In genomic region chr22:36454916-36455570, GRCh38 we compare ENCODE assay signal across 8 cellular contexts. TPM values are rescaled to one million over a fixed set of nuclear protein-coding genes. Genes with fewer than 3 reads are reported as not detected.
DNase-seq lines count a peak whose midpoint lies in the region; ATAC-seq and TF ChIP-seq lines count a peak whose summit lies in the region.

No MANE protein-coding gene starts in this region.

- H3K4me3 ChIP-seq in iPS-15b (ENCODE audit: low read depth, low read length) = peak overlapping the region; percentile 73
- peak overlapping the region; percentile 59 to 62 (median 60) for H3K4me3 ChIP-seq in gastrocnemius medialis

- H3K4me3 Mint-ChIP-seq in brain = peak overlapping the region in 4 of 5 experiments; percentile 50 to 68 (median 66)

- peak; percentile 65 to 85 for TF ChIP-seq POLR2A in gastrocnemius medialis (IDR thresholded peaks at IDR 0.05)

- H3K27me3 ChIP-seq in iPS-15b (ENCODE audit: control insufficient read depth, insufficient read depth, low read length) (peaks cover 6% of the 10 kb centered on the region), gastrocnemius medialis (no peaks in the 10 kb centered on the region)

- H3K9me3 ChIP-seq in iPS-15b (ENCODE audit: control insufficient read depth, insufficient read depth, low read length) (no peaks in the 10 kb centered on the region), gastrocnemius medialis (no peaks in the 10 kb centered on the region)

- in situ Hi-C loops in gastrocnemius medialis (cut with MboI; ENCODE audit: low sequenced_read_pairs in 4 of 4) = no loop called here

- ATAC-seq in HG02623 (IDR thresholded peaks at IDR 0.05; ENCODE audit: unreplicated experiment) (peak; percentile 61), gastrocnemius medialis (peak; percentile 78 to 79), HG03457 (IDR thresholded peaks at IDR 0.05; ENCODE audit: unreplicated experiment) (no peak)

- peak overlapping the region; percentile 57 for H3K9ac ChIP-seq in iPS-15b (ENCODE audit: low read depth, low read length)

- TF ChIP-seq CTCF in brain (conservative IDR thresholded peaks at IDR 0.05) = no peak
- peak in 2 of 5 experiments; percentile 12 to 17 for TF ChIP-seq CTCF in gastrocnemius medialis (IDR thresholded peaks at IDR 0.05 in 4 of 5, conservative IDR thresholded peaks at IDR 0.05 in 1 of 5)

- H3K27ac ChIP-seq in gastrocnemius medialis = peak overlapping the region; percentile 91 to 98 (median 92)

- no peaks in the 10 kb centered on the region for H3K36me3 ChIP-seq in iPS-15b (ENCODE audit: control insufficient read depth, insufficient read depth, low read length)
- no peaks in the 10 kb centered on the region for H3K36me3 ChIP-seq in gastrocnemius medialis

- DNase-seq in GF-D8 (lab: John Stamatoyannopoulos, UW) = peak; percentile 80
- peak; percentile 64 for DNase-seq in NCI-H2029 treated with DMSO at 0.1 percent for 48 hours (lab: John Stamatoyannopoulos, UW)
- DNase-seq in UCSD-AML1 (lab: John Stamatoyannopoulos, UW; ENCODE audit: unreplicated experiment) = peak; percentile 96
- DNase-seq in gastrocnemius medialis = peak; percentile 77 to 91

- H3K4me1 Mint-ChIP-seq in brain = peaks cover 21% of the 10 kb centered on the region

- H3K4me1 ChIP-seq in iPS-15b (ENCODE audit: control insufficient read depth, insufficient read depth, low read length) (peaks cover 8% of the 10 kb centered on the region), gastrocnemius medialis (peaks cover 29 to 56% of the 10 kb centered on the region in 2 donors)

- peak overlapping the region in 2 of 5 experiments; percentile 74 to 82 for H3K27ac Mint-ChIP-seq in brain

- H3K27me3 Mint-ChIP-seq in brain = peaks cover 3% of the 10 kb centered on the region

- peaks cover 0 to 2% (median 1%) of the 10 kb centered on the region in 5 experiments for H3K9me3 Mint-ChIP-seq in brain

- intact Hi-C loops in gastrocnemius medialis (cut with DNase I; ENCODE audit: low total_unique reads) = no loop called here

- H3K36me3 Mint-ChIP-seq in brain = no peaks in the 10 kb centered on the region

RNA-seq across cellular contexts. Expression of gene TXN2, which starts 26.4 kb away (rescaled TPM):
- polyA plus RNA-seq in brain (ENCODE audit: insufficient read depth, low read depth, low replicate concordance) = 126 TPM
- total RNA-seq in gastrocnemius medialis = 100 to 1,000 TPM in 1 of 4 donors, 10 to 100 TPM in 3; 64.9 to 122 (median 86.0) TPM

RNA-seq across cellular contexts. Expression of gene FOXRED2, which starts 51.8 kb away (rescaled TPM):
- polyA plus RNA-seq in brain (ENCODE audit: insufficient read depth, low read depth, low replicate concordance) = 95.4 TPM
- total RNA-seq in gastrocnemius medialis = 10 to 100 TPM in 1 of 4 donors, 1 to 10 TPM in 3; 2.6 to 13.6 (median 5.1) TPM
